In the genomic region with DNA sequence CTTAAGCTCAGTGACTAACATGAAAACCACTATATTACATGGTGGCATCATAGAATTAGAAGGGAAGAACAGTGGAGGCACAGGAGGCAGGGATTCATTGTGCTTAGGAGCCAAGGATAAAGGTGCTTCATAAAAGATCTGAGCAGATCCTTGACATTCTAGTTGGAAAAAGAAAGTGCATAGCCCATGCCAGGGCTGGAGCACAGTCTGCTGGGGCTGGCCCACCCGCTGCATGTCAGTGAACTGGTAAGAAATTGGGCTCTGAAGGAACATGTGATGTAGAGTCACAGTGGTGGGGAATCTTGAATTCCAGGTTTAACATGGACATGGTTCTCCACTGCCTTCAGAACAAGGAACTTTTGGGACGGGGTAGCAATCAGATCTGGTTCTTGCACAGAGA, we compare ENCODE assay signal across 26 cellular contexts. TPM values are rescaled to one million over a fixed set of nuclear protein-coding genes. Genes with fewer than 3 reads are reported as not detected.
DNase-seq lines count a peak whose midpoint lies in the region; ATAC-seq, FAIRE-seq and TF ChIP-seq lines count a peak whose summit lies in the region.
"Had no signal": no experiment of that assay in that cellular context is flagged by ENCODE, and none has a peak within 500 bp of the region (broad histone marks: within the 10 kb centered on the region; RNA-seq: fewer than 3 reads in every experiment).

No MANE protein-coding gene starts in this region.

- no TSS peak for BruUV-seq in GM12878 (replicated peaks; lab: Mats Ljungman, UMichigan)

- peaks cover 10 to 40% of the 10 kb centered on the region in 2 experiments for H3K36me3 ChIP-seq in GM12878 (ENCODE audit: control insufficient read depth in 2 of 2, insufficient read depth in 2 of 2, low read length in 1 of 2)

- 90% methylated on average over 2 of the region's 2 CpGs for WGBS in GM12878 (ENCODE audit: insufficient coverage, insufficient replicate concordance, low lambda C conversion rate, missing lambda C conversion rate)

- no peak for ATAC-seq in natural killer cell
- no peak for ATAC-seq in natural killer cell treated with Interleukin-12 subunit alpha and Interleukin-12 subunit beta and Interleukin-15 and Interleukin-18, amount 100 ng/mL, for 72 hours
- no peak for ATAC-seq in GM12878
- ATAC-seq in GM19328 (IDR thresholded peaks at IDR 0.05; ENCODE audit: unreplicated experiment): no peak
- ATAC-seq: CD8-positive, alpha-beta T cell; PC-3; SK-N-SH treated with all-trans-retinoic acid at 6 μM for 48 hours had no signal

- no peaks in the 10 kb centered on the region for H3K27me3 ChIP-seq in GM12878 (replicated peaks in 1 of 2; ENCODE audit: control insufficient read depth in 2 of 2, insufficient read depth in 2 of 2, low read length in 1 of 2)
- H3K27me3 ChIP-seq: BLaER1, MG63 had no signal

- peaks cover 15% of the 10 kb centered on the region for H3K36me3 Mint-ChIP-seq in natural killer cell
- H3K36me3 Mint-ChIP-seq in natural killer cell treated with Interleukin-12 subunit alpha and Interleukin-12 subunit beta and Interleukin-15 and Interleukin-18, amount 100 ng/mL, for 72 hours: peaks cover 16% of the 10 kb centered on the region
- H3K36me3 Mint-ChIP-seq in nephron progenitor cell (ENCODE audit: low read depth): peaks cover 80% of the 10 kb centered on the region

- H3K27me3 Mint-ChIP-seq in natural killer cell (ENCODE audit: low read depth in 2 of 2) (no peaks in the 10 kb centered on the region), nephron progenitor cell (ENCODE audit: low read depth, poor library complexity) (no peaks in the 10 kb centered on the region)
- no peaks in the 10 kb centered on the region for H3K27me3 Mint-ChIP-seq in natural killer cell treated with Interleukin-12 subunit alpha and Interleukin-12 subunit beta and Interleukin-15 and Interleukin-18, amount 100 ng/mL, for 72 hours

- TF ChIP-seq POLR2A in GM12878 (IDR thresholded peaks at IDR 0.05; ENCODE audit: low read depth, low read length): no peak

- intact Hi-C loops in natural killer cell (cut with micrococcal nuclease): no loop called here
- intact Hi-C loops in GM12878 (cut with micrococcal nuclease; ENCODE audit: unreplicated experiment): no loop called here

- TF ChIP-seq CTCF in natural killer cell (IDR thresholded peaks at IDR 0.05): no peak
- no peak for TF ChIP-seq CTCF in GM12878 (IDR thresholded peaks at IDR 0.05 in 2 of 3, conservative IDR thresholded peaks at IDR 0.05 in 1 of 3; ENCODE audit: control insufficient read depth in 2 of 3, extremely low read depth in 1 of 3, insufficient read depth in 1 of 3, low read depth in 3 of 3, low read length in 3 of 3)
- TF ChIP-seq CTCF in nephron progenitor cell (IDR thresholded peaks at IDR 0.05): no peak

- DNase-seq in natural killer cell (no peak), GM12878 (ENCODE audit: low read depth, low spot score) (no peak), nephron progenitor cell (no peak), C1 segment of cervical spinal cord (lab: John Stamatoyannopoulos, UW) (no peak)
- no peak for DNase-seq in natural killer cell treated with Interleukin-12 subunit alpha and Interleukin-12 subunit beta and Interleukin-15 and Interleukin-18, amount 100 ng/mL, for 72 hours (ENCODE audit: low spot score)
- no peak for DNase-seq in stimulated activated CD4-positive, alpha-beta T cell treated with anti-CD3 and anti-CD28 coated beads, Interleukin-4, amount 100 ng/mL, for 1 hour
- DNase-seq: Caco-2; CD8-positive, alpha-beta T cell; DMS79 treated with DMSO at 0.1 percent for 48 hours; GF-D8; H7; KG1; MG63; NCI-H1417; NCI-H1694; NCI-H2029 treated with DMSO at 0.1 percent for 48 hours; NCI-H446 treated with DMSO at 0.1 percent for 48 hours; NCI-H526; NCI-H82; NK-92 treated with Interleukin-12 subunit alpha and Interleukin-12 subunit beta, amount 100 ng/mL, for 24 hours; PC-3 had no signal

- no peaks in the 10 kb centered on the region for H3K4me1 ChIP-seq in GM12878 (ENCODE audit: control insufficient read depth, insufficient read depth, low read length)
- H3K4me1 ChIP-seq: BLaER1 had no signal

- no peak for TF ChIP-seq EP300 in GM12878 (IDR thresholded peaks at IDR 0.05; ENCODE audit: borderline replicate concordance in 1 of 2, control insufficient read depth in 1 of 2, low read depth in 2 of 2, low read length in 2 of 2)

- no peaks in the 10 kb centered on the region for H3K9me3 ChIP-seq in GM12878 (replicated peaks; ENCODE audit: control insufficient read depth, insufficient read depth, low read length)
- H3K9me3 ChIP-seq: Caco-2, MG63 had no signal

- no peaks in the 10 kb centered on the region for H3K9me3 Mint-ChIP-seq in natural killer cell
- no peaks in the 10 kb centered on the region for H3K9me3 Mint-ChIP-seq in natural killer cell treated with Interleukin-12 subunit alpha and Interleukin-12 subunit beta and Interleukin-15 and Interleukin-18, amount 100 ng/mL, for 72 hours
- H3K9me3 Mint-ChIP-seq in nephron progenitor cell: no peaks in the 10 kb centered on the region
- H3K9me3 Mint-ChIP-seq: CD8-positive, alpha-beta T cell had no signal

- no peak overlapping the region for H2AFZ ChIP-seq in GM12878 (ENCODE audit: control insufficient read depth, low read depth, low read length)

- H3K27ac ChIP-seq in GM12878 (ENCODE audit: control insufficient read depth, insufficient read depth): no peak overlapping the region
- H3K27ac ChIP-seq: BLaER1 had no signal

- peaks cover 10% of the 10 kb centered on the region for H4K20me1 ChIP-seq in GM12878 (ENCODE audit: control insufficient read depth, insufficient read depth)

- no peaks in the 10 kb centered on the region for H3K79me2 ChIP-seq in GM12878 (ENCODE audit: control insufficient read depth, insufficient read depth, low read length)

- no peak overlapping the region for H3K4me3 Mint-ChIP-seq in natural killer cell
- no peak overlapping the region for H3K4me3 Mint-ChIP-seq in natural killer cell treated with Interleukin-12 subunit alpha and Interleukin-12 subunit beta and Interleukin-15 and Interleukin-18, amount 100 ng/mL, for 72 hours
- no peak overlapping the region for H3K4me3 Mint-ChIP-seq in nephron progenitor cell
- H3K4me3 Mint-ChIP-seq: CD8-positive, alpha-beta T cell had no signal

- CTCF ChIA-PET in GM12878 (lab: Yijun Ruan, JAX): no interaction called here

- H3K27ac Mint-ChIP-seq in natural killer cell (peak overlapping the region; percentile 3 to 51), nephron progenitor cell (peak overlapping the region; percentile 57)
- H3K27ac Mint-ChIP-seq in natural killer cell treated with Interleukin-12 subunit alpha and Interleukin-12 subunit beta and Interleukin-15 and Interleukin-18, amount 100 ng/mL, for 72 hours: peak overlapping the region in 1 of 2 donors; percentile 1
- H3K27ac Mint-ChIP-seq: CD8-positive, alpha-beta T cell had no signal

- no peak for FAIRE-seq in GM12878 (lab: Jason Lieb, UNC)
- FAIRE-seq: GM12892, HTR-8/SVneo had no signal

- H3K4me3 ChIP-seq in GM12878: no peak overlapping the region
- H3K4me3 ChIP-seq: BLaER1, MG63 had no signal

- H3K4me1 Mint-ChIP-seq in natural killer cell (peaks cover 36 to 59% of the 10 kb centered on the region in 2 donors), nephron progenitor cell (peaks cover 35% of the 10 kb centered on the region)
- H3K4me1 Mint-ChIP-seq in natural killer cell treated with Interleukin-12 subunit alpha and Interleukin-12 subunit beta and Interleukin-15 and Interleukin-18, amount 100 ng/mL, for 72 hours (ENCODE audit: low read depth in 2 of 2): peaks cover 14 to 29% of the 10 kb centered on the region in 2 donors

- SMC1A ChIA-PET in GM12878 (lab: Charles Lee; ENCODE audit: uncharacterized antibody, unreplicated experiment): no interaction called here

- in situ Hi-C loops in GM12878 (cut with MboI): no loop called here

- RAD21 ChIA-PET in GM12878 (lab: Charles Lee; ENCODE audit: unreplicated experiment): no interaction called here

- no peak overlapping the region for H3K9ac ChIP-seq in GM12878 (ENCODE audit: control insufficient read depth, insufficient read depth, low read length)
- H3K9ac ChIP-seq: BLaER1 had no signal

- no peak for TF ChIP-seq RAD21 in GM12878 (IDR thresholded peaks at IDR 0.05; ENCODE audit: insufficient read depth, low read depth, low read length)

- H3K4me2 ChIP-seq in GM12878 (ENCODE audit: control insufficient read depth, insufficient read depth): no peak overlapping the region
- H3K4me2 ChIP-seq: BLaER1 had no signal

- POLR2A ChIA-PET in GM12878 (lab: Charles Lee): no interaction called here

TF ChIP-seq in GM12878, 131 proteins besides CTCF, POLR2A, EP300 and RAD21 (continues in another document):
- TF ChIP-seq IKZF2 (IDR thresholded peaks at IDR 0.05): 0 out of 4 replicates have a peak, but pooled peaks of 1 of the 2 experiments have one; percentile 3

RNA-seq across cellular contexts. Expression of a gene that starts 20.4 kb away (rescaled TPM):
- total RNA-seq in natural killer cell (100 to 1,000 TPM; 127 to 207 (median 150) TPM), GM12878 (2014; rRNA removed) (12.9 and 15.1 TPM in 2 replicates), GM12878 (2014; rRNA removed; fragmentation: Illumina TruSeq; extraction: Trizol) (12.8 and 13.0 TPM in 2 replicates), GM12878 (2021) (14.7 and 15.2 TPM in 2 replicates)
- total RNA-seq in natural killer cell treated with Interleukin-12 subunit alpha and Interleukin-12 subunit beta and Interleukin-15 and Interleukin-18, amount 100 ng/mL, for 72 hours: 10 to 100 TPM; 12.2 to 18.1 TPM
- total RNA-seq in GM12878 (2013; cell fraction: nucleolus; rRNA removed): 123 and 131 TPM in 2 replicates
- 10.8 TPM for polyA plus RNA-seq in GM12878 (2011; ENCODE audit: low read depth)
- polyA plus RNA-seq in GM12878 (2011; rRNA removed) (122 and 123 TPM in 2 replicates), GM12878 (2014; fragmentation: Illumina TruSeq; extraction: Trizol) (12.3 and 13.0 TPM in 2 replicates), GM12878 (2014; fragmentation: Nextera tagmentation; extraction: Ambion mirVana) (1 to 10 TPM; 5.3 to 5.8 TPM), GM12878 (2014; rRNA removed) (14.1 and 16.5 TPM in 2 replicates), GM12878 (2016; fragmentation: Nextera tagmentation; extraction: Ambion mirVana) (1 to 10 TPM; 5.6 to 7.1 TPM)
- 73.6 and 81.0 TPM in 2 replicates for polyA plus RNA-seq in GM12878 (2011; cell fraction: cytosol; rRNA removed)
- 120 and 147 TPM in 2 replicates for polyA plus RNA-seq in GM12878 (2011; cell fraction: nucleus; rRNA removed)
- 11.3 and 20.8 TPM in 2 replicates for polyA plus RNA-seq in GM12878 (2012)
- 124 and 137 TPM in 2 replicates for polyA minus RNA-seq in GM12878 (2011; rRNA and poly(A)+ RNA removed)
- 37.2 and 44.1 TPM in 2 replicates for polyA minus RNA-seq in GM12878 (2011; cell fraction: cytosol; rRNA and poly(A)+ RNA removed)
- 67.3 and 86.4 TPM in 2 replicates for polyA minus RNA-seq in GM12878 (2011; cell fraction: nucleus; rRNA and poly(A)+ RNA removed)
